In genomic region chr2:162297925-162298552, GRCh38 we compare ENCODE assay signal across 8 cellular contexts. TPM values are rescaled to one million over a fixed set of nuclear protein-coding genes. Genes with fewer than 3 reads are reported as not detected.
A peak's percentile ranks its signal among the peaks of the same experiment; 100 is the strongest.
DNase-seq lines count a peak whose midpoint lies in the region; ATAC-seq and TF ChIP-seq lines count a peak whose summit lies in the region.

No MANE protein-coding gene starts in this region.

- TF ChIP-seq CTCF in mucosa of descending colon (IDR thresholded peaks at IDR 0.05) (peak; percentile 54), tibial nerve (IDR thresholded peaks at IDR 0.05) (peak; percentile 67 to 78 (median 72))

- DNase-seq in activated gamma-delta T cell treated with Interleukin-2 at 50 U/mL for 16 hours (peak; percentile 63), activated gamma-delta T cell (lab: John Stamatoyannopoulos, UW) (no peak), NCI-H1436 treated with DMSO at 0.1 percent for 48 hours (lab: John Stamatoyannopoulos, UW) (peak; percentile 18), ecto neural progenitor cell (ENCODE audit: low spot score) (peak; percentile 54), mucosa of descending colon (peak in 1 of 3 donors; percentile 95), tibial nerve (ENCODE audit: low spot score in 2 of 2) (peak; percentile 28 to 100)
- DNase-seq in T-helper 2 cell treated with Interferon-gamma antibody and Interleukin-4, amounts not matched to agents 5 μg/mL and 100 μg/mL, for 36 hours (ENCODE audit: low spot score), result peak; percentile 24

- H3K4me1 ChIP-seq in mucosa of descending colon (ENCODE audit: low read depth) (no peaks in the 10 kb centered on the region), tibial nerve (peaks cover 0 to 4% (median 0%) of the 10 kb centered on the region in 4 donors)

- no peaks in the 10 kb centered on the region for H3K9me3 Mint-ChIP-seq in T-helper 2 cell treated with Interferon-gamma antibody and Interleukin-4, amounts not matched to agents 5 μg/mL and 100 μg/mL, for 36 hours

- peaks cover 2% of the 10 kb centered on the region for H3K4me1 Mint-ChIP-seq in T-helper 2 cell treated with Interferon-gamma antibody and Interleukin-4, amounts not matched to agents 5 μg/mL and 100 μg/mL, for 36 hours (ENCODE audit: low read depth)

- H3K27me3 ChIP-seq in tibial nerve, result no peaks in the 10 kb centered on the region

- no peaks in the 10 kb centered on the region for H3K36me3 ChIP-seq in mucosa of descending colon (ENCODE audit: low read depth)
- peaks cover 0 to 14% (median 0%) of the 10 kb centered on the region in 3 donors for H3K36me3 ChIP-seq in tibial nerve

- intact Hi-C loops in mucosa of descending colon (cut with DNase I, micrococcal nuclease), result loop anchor here (5.0 to 10.0 kb wide), 3 partner anchors 73 to 146 kb away; partner anchors contain the start of gene GCG (in 1 of the 2)

- no peak for TF ChIP-seq POLR2A in tibial nerve (IDR thresholded peaks at IDR 0.05)

- no peak overlapping the region for H3K27ac ChIP-seq in tibial nerve

- H3K27me3 Mint-ChIP-seq in T-helper 2 cell treated with Interferon-gamma antibody and Interleukin-4, amounts not matched to agents 5 μg/mL and 100 μg/mL, for 36 hours (ENCODE audit: low read depth), result no peaks in the 10 kb centered on the region

- 64 to 65% methylated on average over 5 of the region's 5 CpGs for WGBS in tibial nerve, 2 donors

- ATAC-seq in HG02571 (IDR thresholded peaks at IDR 0.05; ENCODE audit: unreplicated experiment) (peak; percentile 73), mucosa of descending colon (peak; percentile 70)

- H3K9me3 ChIP-seq in mucosa of descending colon (no peaks in the 10 kb centered on the region), tibial nerve (no peaks in the 10 kb centered on the region)

- no peak for TF ChIP-seq EP300 in tibial nerve (IDR thresholded peaks at IDR 0.05)

- H3K36me3 Mint-ChIP-seq in T-helper 2 cell treated with Interferon-gamma antibody and Interleukin-4, amounts not matched to agents 5 μg/mL and 100 μg/mL, for 36 hours (ENCODE audit: low read depth), result no peaks in the 10 kb centered on the region

- no peak overlapping the region for H3K27ac Mint-ChIP-seq in T-helper 2 cell treated with Interferon-gamma antibody and Interleukin-4, amounts not matched to agents 5 μg/mL and 100 μg/mL, for 36 hours

- H3K4me3 Mint-ChIP-seq in T-helper 2 cell treated with Interferon-gamma antibody and Interleukin-4, amounts not matched to agents 5 μg/mL and 100 μg/mL, for 36 hours, result no peak overlapping the region

- H3K4me3 ChIP-seq in mucosa of descending colon, result no peak overlapping the region
- no peak overlapping the region for H3K4me3 ChIP-seq in tibial nerve

RNA-seq across cellular contexts. Expression of gene IFIH1, which starts 20.4 kb away (rescaled TPM):
- total RNA-seq in mucosa of descending colon (10 to 100 TPM; 15.1 to 20.9 (median 18.3) TPM), tibial nerve (10 to 100 TPM; 12.5 to 13.2 (median 12.8) TPM)

RNA-seq across cellular contexts. Expression of gene GCA, which starts 45.9 kb away (rescaled TPM):
- total RNA-seq in mucosa of descending colon (10 to 100 TPM; 14.1 to 32.8 (median 29.1) TPM), tibial nerve (10 to 100 TPM; 13.5 to 32.2 (median 21.1) TPM)

RNA-seq across cellular contexts. Expression of gene FAP, which starts 54.8 kb away (rescaled TPM):
- 1 to 10 TPM in 2 of 3 donors, under 1 TPM in 1; 0.20 to 4.0 (median 1.3) TPM for total RNA-seq in mucosa of descending colon
- 10 to 100 TPM in 1 of 4 donors, 1 to 10 TPM in 3; 2.0 to 12.0 (median 5.6) TPM for total RNA-seq in tibial nerve
